In genomic region chr16:635573-636205, GRCh38 we compare ENCODE assay signal across 8 cellular contexts. TPM values are rescaled to one million over a fixed set of nuclear protein-coding genes. Genes with fewer than 3 reads are reported as not detected.
DNase-seq lines count a peak whose midpoint lies in the region; ATAC-seq and TF ChIP-seq lines count a peak whose summit lies in the region.

No MANE protein-coding gene starts in this region.

- H3K4me3 ChIP-seq in AG09309 (ENCODE audit: control insufficient read depth, low read depth, low read length) (peak overlapping the region; percentile 78), SU-DHL-6 (ENCODE audit: insufficient read depth, low read length, poor library complexity, severe bottlenecking) (peak overlapping the region; percentile 59), fibroblast of mammary gland (ENCODE audit: control insufficient read depth, low read depth, low read length) (peak overlapping the region; percentile 77), sigmoid colon (peak overlapping the region; percentile 64 to 98 (median 81))

- H3K9me3 ChIP-seq in SU-DHL-6 (ENCODE audit: insufficient read depth, low read length) = no peaks in the 10 kb centered on the region
- H3K9me3 ChIP-seq in sigmoid colon = no peaks in the 10 kb centered on the region

- TF ChIP-seq CTCF in AG09309 (IDR thresholded peaks at IDR 0.05; ENCODE audit: control insufficient read depth, insufficient read depth, low read depth, low read length, missing control alignments) = no peak
- no peak for TF ChIP-seq CTCF in SU-DHL-6 (IDR thresholded peaks at IDR 0.05; ENCODE audit: insufficient read depth, low read length, poor library complexity, severe bottlenecking)
- no peak for TF ChIP-seq CTCF in fibroblast of mammary gland (conservative IDR thresholded peaks at IDR 0.05; ENCODE audit: control insufficient read depth, insufficient read depth, low read depth, low read length)
- TF ChIP-seq CTCF in sigmoid colon (IDR thresholded peaks at IDR 0.05) = no peak

- H3K27me3 ChIP-seq in SU-DHL-6 (ENCODE audit: low read length) = no peaks in the 10 kb centered on the region
- H3K27me3 ChIP-seq in sigmoid colon = peaks cover 0 to 13% (median 0%) of the 10 kb centered on the region in 3 donors

- H3F3A ChIP-seq in SU-DHL-6 (ENCODE audit: insufficient read depth) = peaks cover 17% of the 10 kb centered on the region

- H3K27ac ChIP-seq in SU-DHL-6 (ENCODE audit: low read depth, low read length) (peak overlapping the region; percentile 8; the same call in 1 of the 2 replicates), sigmoid colon (peak overlapping the region; percentile 89 to 99 (median 97))

- peak; percentile 8 for ATAC-seq in GM21717 (IDR thresholded peaks at IDR 0.05; ENCODE audit: unreplicated experiment)
- ATAC-seq in HG02763 (IDR thresholded peaks at IDR 0.05; ENCODE audit: unreplicated experiment) = no peak
- no peak for ATAC-seq in GM21423 (IDR thresholded peaks at IDR 0.05; ENCODE audit: unreplicated experiment)
- no peak for ATAC-seq in HG02870 (IDR thresholded peaks at IDR 0.05; ENCODE audit: unreplicated experiment)

- peaks cover 0 to 38% (median 34%) of the 10 kb centered on the region in 4 donors for H3K4me1 ChIP-seq in sigmoid colon

- no peaks in the 10 kb centered on the region for H3K79me2 ChIP-seq in SU-DHL-6 (ENCODE audit: insufficient read depth, low read length)

- WGBS in sigmoid colon, 2 donors = 1 to 4% methylated on average over 55 of the region's 55 CpGs

- peak overlapping the region; percentile 76 for H3K4me2 ChIP-seq in SU-DHL-6 (ENCODE audit: low read depth, low read length, poor library complexity, severe bottlenecking)

- TF ChIP-seq EP300 in sigmoid colon (IDR thresholded peaks at IDR 0.05) = no peak

- intact Hi-C loops in sigmoid colon (cut with DNase I) = loop anchor here (2.0 kb wide), 1 partner anchor 47 kb away; no protein-coding TSS in a partner anchor

- no peaks in the 10 kb centered on the region for H4K20me1 ChIP-seq in SU-DHL-6 (ENCODE audit: low read depth, low read length)

- H3K9me2 ChIP-seq in SU-DHL-6 (replicated peaks; ENCODE audit: insufficient read depth, low read length) = no peaks in the 10 kb centered on the region

- DNase-seq in AG09309 (ENCODE audit: low read depth) = no peak
- DNase-seq in fibroblast of mammary gland (ENCODE audit: low read depth) = no peak
- DNase-seq in sigmoid colon = no peak

- no peaks in the 10 kb centered on the region for H3K36me3 ChIP-seq in SU-DHL-6 (ENCODE audit: low read length)
- H3K36me3 ChIP-seq in sigmoid colon = peaks cover 0 to 21% (median 12%) of the 10 kb centered on the region in 4 donors

- peak overlapping the region; percentile 49 for H2AFZ ChIP-seq in SU-DHL-6 (ENCODE audit: low read depth, low read length, severe bottlenecking)

- H3K9ac ChIP-seq in SU-DHL-6 (ENCODE audit: low read length) = peak overlapping the region; percentile 87

- TF ChIP-seq POLR2A in sigmoid colon (IDR thresholded peaks at IDR 0.05) = no peak

RNA-seq across cellular contexts. Expression of gene METTL26, which starts 0.4 kb away (rescaled TPM):
- 100 to 1,000 TPM; 101 to 163 (median 157) TPM for total RNA-seq in sigmoid colon
- polyA plus RNA-seq in sigmoid colon = 100 to 1,000 TPM in 1 of 3 donors, 10 to 100 TPM in 2; 79.5 to 132 (median 87.1) TPM

RNA-seq across cellular contexts. Expression of gene WFIKKN1, which starts 4.9 kb away (rescaled TPM):
- 1 to 10 TPM in 1 of 4 donors, under 1 TPM in 3; 0.27 to 1.4 (median 0.43) TPM for total RNA-seq in sigmoid colon
- polyA plus RNA-seq in sigmoid colon = under 1 TPM; 0.46 to 0.80 (median 0.60) TPM

RNA-seq across cellular contexts. Expression of gene MCRIP2, which starts 5.9 kb away (rescaled TPM):
- 10 to 100 TPM; 52.1 to 63.4 (median 55.6) TPM for total RNA-seq in sigmoid colon
- 100 to 1,000 TPM; 106 to 132 (median 131) TPM for polyA plus RNA-seq in sigmoid colon

RNA-seq across cellular contexts. Expression of gene WDR90, which starts 13.5 kb away (rescaled TPM):
- total RNA-seq in sigmoid colon = 10 to 100 TPM in 3 of 4 donors, 1 to 10 TPM in 1; 6.6 to 37.1 (median 13.7) TPM
- 10 to 100 TPM in 1 of 3 donors, 1 to 10 TPM in 2; 5.4 to 49.0 (median 7.2) TPM for polyA plus RNA-seq in sigmoid colon

RNA-seq across cellular contexts. Expression of gene RHOT2, which starts 32.2 kb away (rescaled TPM):
- 10 to 100 TPM; 35.3 to 58.8 (median 48.8) TPM for total RNA-seq in sigmoid colon
- 100 to 1,000 TPM in 1 of 3 donors, 10 to 100 TPM in 2; 48.3 to 159 (median 52.9) TPM for polyA plus RNA-seq in sigmoid colon
